In the genomic region with DNA sequence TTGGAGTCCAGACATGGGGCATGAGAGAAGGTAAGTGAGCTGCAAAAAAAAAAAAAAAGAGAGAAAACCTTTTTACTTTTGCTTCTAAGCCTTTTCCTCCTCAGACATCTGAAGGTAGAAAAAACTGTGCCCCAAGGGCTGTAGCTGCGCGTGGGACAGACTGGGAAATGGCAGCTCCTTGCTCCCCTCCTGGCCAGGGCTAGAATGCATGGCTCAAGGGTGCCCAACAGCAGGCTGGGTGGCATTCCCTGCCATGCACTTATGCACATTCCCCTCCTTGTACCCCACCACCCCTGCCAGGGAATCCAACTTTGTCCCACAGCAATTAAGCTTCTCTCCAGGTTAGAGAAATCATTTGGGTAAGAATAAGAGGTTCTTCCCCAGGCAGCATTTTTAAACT, we compare ENCODE assay signal across 1 cellular context.
TF ChIP-seq lines count a peak whose summit lies in the region.

No MANE protein-coding gene starts in this region.

TF ChIP-seq in HCT116, 20 proteins besides CTCF, POLR2A, EP300 and RAD21 (continued from another document):
- TF ChIP-seq, protein P1, sequence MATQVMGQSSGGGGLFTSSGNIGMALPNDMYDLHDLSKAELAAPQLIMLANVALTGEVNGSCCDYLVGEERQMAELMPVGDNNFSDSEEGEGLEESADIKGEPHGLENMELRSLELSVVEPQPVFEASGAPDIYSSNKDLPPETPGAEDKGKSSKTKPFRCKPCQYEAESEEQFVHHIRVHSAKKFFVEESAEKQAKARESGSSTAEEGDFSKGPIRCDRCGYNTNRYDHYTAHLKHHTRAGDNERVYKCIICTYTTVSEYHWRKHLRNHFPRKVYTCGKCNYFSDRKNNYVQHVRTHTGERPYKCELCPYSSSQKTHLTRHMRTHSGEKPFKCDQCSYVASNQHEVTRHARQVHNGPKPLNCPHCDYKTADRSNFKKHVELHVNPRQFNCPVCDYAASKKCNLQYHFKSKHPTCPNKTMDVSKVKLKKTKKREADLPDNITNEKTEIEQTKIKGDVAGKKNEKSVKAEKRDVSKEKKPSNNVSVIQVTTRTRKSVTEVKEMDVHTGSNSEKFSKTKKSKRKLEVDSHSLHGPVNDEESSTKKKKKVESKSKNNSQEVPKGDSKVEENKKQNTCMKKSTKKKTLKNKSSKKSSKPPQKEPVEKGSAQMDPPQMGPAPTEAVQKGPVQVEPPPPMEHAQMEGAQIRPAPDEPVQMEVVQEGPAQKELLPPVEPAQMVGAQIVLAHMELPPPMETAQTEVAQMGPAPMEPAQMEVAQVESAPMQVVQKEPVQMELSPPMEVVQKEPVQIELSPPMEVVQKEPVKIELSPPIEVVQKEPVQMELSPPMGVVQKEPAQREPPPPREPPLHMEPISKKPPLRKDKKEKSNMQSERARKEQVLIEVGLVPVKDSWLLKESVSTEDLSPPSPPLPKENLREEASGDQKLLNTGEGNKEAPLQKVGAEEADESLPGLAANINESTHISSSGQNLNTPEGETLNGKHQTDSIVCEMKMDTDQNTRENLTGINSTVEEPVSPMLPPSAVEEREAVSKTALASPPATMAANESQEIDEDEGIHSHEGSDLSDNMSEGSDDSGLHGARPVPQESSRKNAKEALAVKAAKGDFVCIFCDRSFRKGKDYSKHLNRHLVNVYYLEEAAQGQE (IDR thresholded peaks at IDR 0.05; ENCODE audit: low read depth), result no peak
- TF ChIP-seq EGR1 (IDR thresholded peaks at IDR 0.05; ENCODE audit: low read depth), result no peak
- TF ChIP-seq EZH2 (IDR thresholded peaks at IDR 0.05), result no peak
- TF ChIP-seq SP1 (IDR thresholded peaks at IDR 0.05; ENCODE audit: low read depth), result no peak
- no peak for TF ChIP-seq ELF1 (IDR thresholded peaks at IDR 0.05; ENCODE audit: borderline replicate concordance, low read depth)
- no peak for TF ChIP-seq SIN3A (IDR thresholded peaks at IDR 0.05; ENCODE audit: low read depth)
